ENCODE assay signal across 21 cellular contexts in genomic region chr1:33259879-33260278, GRCh38. TPM values are rescaled to one million over a fixed set of nuclear protein-coding genes. Genes with fewer than 3 reads are reported as not detected.
DNase-seq lines count a peak whose midpoint lies in the region; ATAC-seq and TF ChIP-seq lines count a peak whose summit lies in the region.
"Had no signal": no experiment of that assay in that cellular context is flagged by ENCODE, and none has a peak within 500 bp of the region (broad histone marks: within the 10 kb centered on the region; RNA-seq: fewer than 3 reads in every experiment).

No MANE protein-coding gene starts in this region.

- no peak for TF ChIP-seq POLR2A in testis (IDR thresholded peaks at IDR 0.05)

- H3K27me3 ChIP-seq in osteoblast (ENCODE audit: insufficient read depth, low read length), result no peaks in the 10 kb centered on the region
- no peaks in the 10 kb centered on the region for H3K27me3 ChIP-seq in testis
- H3K27me3 ChIP-seq in PC-3 (ENCODE audit: low read length), result no peaks in the 10 kb centered on the region
- H3K27me3 ChIP-seq: body of pancreas, vagina had no signal

- H3K4me3 Mint-ChIP-seq in T-helper 2 cell treated with Interferon-gamma antibody and Interleukin-4, amounts not matched to agents 5 μg/mL and 100 μg/mL, for 36 hours, result peak overlapping the region; percentile 60
- H3K4me3 Mint-ChIP-seq: activated CD8-positive, alpha-beta memory T cell treated with anti-CD3 and anti-CD28 coated beads, Interleukin-2, amount 10 ng/mL, durations not matched to agents 7 days and 5 days had no signal

- peaks cover 71% of the 10 kb centered on the region for H3K79me2 ChIP-seq in osteoblast (ENCODE audit: insufficient read depth, low read length)
- peaks cover 44% of the 10 kb centered on the region for H3K79me2 ChIP-seq in PC-3 (ENCODE audit: low read length)

- no peaks in the 10 kb centered on the region for H3K27me3 Mint-ChIP-seq in T-helper 2 cell treated with Interferon-gamma antibody and Interleukin-4, amounts not matched to agents 5 μg/mL and 100 μg/mL, for 36 hours (ENCODE audit: low read depth)
- H3K27me3 Mint-ChIP-seq: activated CD8-positive, alpha-beta memory T cell treated with anti-CD3 and anti-CD28 coated beads, Interleukin-2, amount 10 ng/mL, durations not matched to agents 7 days and 5 days; CD8-positive, alpha-beta memory T cell; naive B cell had no signal

- no peak for DNase-seq in T-helper 2 cell treated with Interferon-gamma antibody and Interleukin-4, amounts not matched to agents 5 μg/mL and 100 μg/mL, for 36 hours (ENCODE audit: low spot score)
- DNase-seq in T-helper 2 cell (no peak), osteoblast (ENCODE audit: insufficient read length, low spot score, missing footprints) (peak; percentile 43), testis (no peak), DMS79 (lab: John Stamatoyannopoulos, UW) (no peak), PC-3 (no peak)
- DNase-seq in stimulated activated CD4-positive, alpha-beta T cell treated with anti-CD3 and anti-CD28 coated beads, Interleukin-1b, Interleukin-23, amount 100 ng/mL, for 48 hours, result peak; percentile 50
- no peak for DNase-seq in stimulated activated CD4-positive, alpha-beta T cell treated with anti-CD3 and anti-CD28 coated beads, Interleukin-4, amount 100 ng/mL, for 1 hour
- DNase-seq: activated CD8-positive, alpha-beta memory T cell treated with anti-CD3 and anti-CD28 coated beads, Interleukin-2, amount 10 ng/mL, durations not matched to agents 7 days and 5 days; body of pancreas; CD8-positive, alpha-beta memory T cell; glutamatergic neuron; islet precursor cell; Kasumi-1; left ventricle myocardium superior; naive B cell; NCI-H1694; retina had no signal

- H3K9me3 Mint-ChIP-seq in T-helper 2 cell treated with Interferon-gamma antibody and Interleukin-4, amounts not matched to agents 5 μg/mL and 100 μg/mL, for 36 hours, result no peaks in the 10 kb centered on the region
- H3K9me3 Mint-ChIP-seq: activated T-helper 2 cell treated with anti-CD3 and anti-CD28 coated beads, Interferon-gamma antibody, Interleukin-2, Interleukin-4, amounts not matched to agents 10 μg/mL and 5 μg/mL and 100 μg/mL, durations not matched to agents 14 hours and 24 hours and 36 hours; CD8-positive, alpha-beta memory T cell had no signal

- H3K9me3 ChIP-seq in osteoblast (ENCODE audit: low read depth, low read length) (no peaks in the 10 kb centered on the region), testis (no peaks in the 10 kb centered on the region), PC-3 (ENCODE audit: low read length) (no peaks in the 10 kb centered on the region)
- H3K9me3 ChIP-seq: body of pancreas, vagina had no signal

- H3F3A ChIP-seq in PC-3 (ENCODE audit: low read length, unreplicated experiment), result no peaks in the 10 kb centered on the region

- intact Hi-C loops in testis (cut with DNase I; ENCODE audit: low total_unique reads), result no loop called here
- intact Hi-C loops in PC-3 (cut with micrococcal nuclease), result loop anchor here (5.0 kb wide), 3 partner anchors 43 to 172 kb away; partner anchors contain the start of gene PHC2

- POLR2A ChIA-PET in PC-3 (lab: Charles Lee; ENCODE audit: unreplicated experiment), result no interaction called here

- no TSS peak for BruUV-seq in PC-3 (replicated peaks; lab: Mats Ljungman, UMichigan)

- TF ChIP-seq CTCF in osteoblast (IDR thresholded peaks at IDR 0.05; ENCODE audit: extremely low read depth, low read depth, low read length) (no peak), testis (IDR thresholded peaks at IDR 0.05) (no peak), PC-3 (conservative IDR thresholded peaks at IDR 0.05; ENCODE audit: low read depth, low read length) (no peak)

- CTCF ChIA-PET in PC-3 (lab: Charles Lee), result no interaction called here

- no peak overlapping the region for H3K27ac Mint-ChIP-seq in T-helper 2 cell treated with Interferon-gamma antibody and Interleukin-4, amounts not matched to agents 5 μg/mL and 100 μg/mL, for 36 hours
- H3K27ac Mint-ChIP-seq: activated CD8-positive, alpha-beta memory T cell treated with anti-CD3 and anti-CD28 coated beads, Interleukin-2, amount 10 ng/mL, durations not matched to agents 7 days and 5 days had no signal

- H3K4me3 ChIP-seq in osteoblast (ENCODE audit: insufficient read depth, low read length), result no peak overlapping the region
- no peak overlapping the region for H3K4me3 ChIP-seq in testis
- no peak overlapping the region for H3K4me3 ChIP-seq in PC-3 (ENCODE audit: low read length)
- H3K4me3 ChIP-seq: body of pancreas, vagina had no signal

- no peak overlapping the region for H3K4me2 ChIP-seq in osteoblast (ENCODE audit: insufficient read depth, low read length)
- H3K4me2 ChIP-seq in PC-3 (ENCODE audit: low read length), result no peak overlapping the region

- H3K9ac ChIP-seq in PC-3 (ENCODE audit: low read length), result no peak overlapping the region

- H3K27ac ChIP-seq in osteoblast (ENCODE audit: low read depth, low read length), result no peak overlapping the region
- no peak overlapping the region for H3K27ac ChIP-seq in testis
- no peak overlapping the region for H3K27ac ChIP-seq in PC-3 (ENCODE audit: low read length)
- H3K27ac ChIP-seq: 22Rv1 had no signal

- H3K4me1 Mint-ChIP-seq in T-helper 2 cell treated with Interferon-gamma antibody and Interleukin-4, amounts not matched to agents 5 μg/mL and 100 μg/mL, for 36 hours (ENCODE audit: low read depth), result peaks cover 32% of the 10 kb centered on the region

- ATAC-seq in PC-3, result no peak
- ATAC-seq: activated CD8-positive, alpha-beta memory T cell treated with anti-CD3 and anti-CD28 coated beads, Interleukin-2, amount 10 ng/mL, durations not matched to agents 7 days and 5 days; body of pancreas; left ventricle myocardium superior had no signal

- H3K4me1 ChIP-seq in osteoblast (ENCODE audit: insufficient read depth, low read length) (peaks cover 20% of the 10 kb centered on the region), testis (peaks cover 57% of the 10 kb centered on the region), PC-3 (ENCODE audit: insufficient read depth, low read length) (peaks cover 13% of the 10 kb centered on the region; the same call in 1 of the 2 replicates)

- no peak overlapping the region for H2AFZ ChIP-seq in osteoblast (ENCODE audit: low read length)
- no peak overlapping the region for H2AFZ ChIP-seq in PC-3 (ENCODE audit: low read length)

- peaks cover 11% of the 10 kb centered on the region for H3K36me3 Mint-ChIP-seq in T-helper 2 cell treated with Interferon-gamma antibody and Interleukin-4, amounts not matched to agents 5 μg/mL and 100 μg/mL, for 36 hours (ENCODE audit: low read depth)
- H3K36me3 Mint-ChIP-seq: naive B cell had no signal

- H4K20me1 ChIP-seq in osteoblast (ENCODE audit: insufficient read depth, low read length) (peaks cover 39% of the 10 kb centered on the region), PC-3 (ENCODE audit: low read length) (no peaks in the 10 kb centered on the region)

- H3K9me2 ChIP-seq in PC-3 (replicated peaks; ENCODE audit: low read length), result no peaks in the 10 kb centered on the region

- 75 to 82% methylated on average over 3 of the region's 3 CpGs for WGBS in testis, 2 donors

- peaks cover 5% of the 10 kb centered on the region for H3K36me3 ChIP-seq in osteoblast (ENCODE audit: insufficient read depth, low read length)
- no peaks in the 10 kb centered on the region for H3K36me3 ChIP-seq in testis (ENCODE audit: low read depth, missing control alignments)
- no peaks in the 10 kb centered on the region for H3K36me3 ChIP-seq in PC-3 (ENCODE audit: low read depth, low read length)
- H3K36me3 ChIP-seq: vagina had no signal

RNA-seq across cellular contexts. Expression of gene ZNF362, which starts 3.6 kb away (rescaled TPM):
- total RNA-seq in osteoblast (13.4 and 18.9 TPM in 2 replicates), testis (10 to 100 TPM; 26.6 to 28.6 TPM), PC-3 (2014; rRNA removed) (10.8 and 17.0 TPM in 2 replicates)
- 16.3 TPM for polyA plus RNA-seq in testis (ENCODE audit: insufficient read depth, low read depth, low replicate concordance)

Comparison
In these comparisons a context has a peak if more than half of its experiments do, and no peak if none do; other contexts are left out.
1. DNase-seq: peak in stimulated activated CD4-positive, alpha-beta T cell treated with anti-CD3 and anti-CD28 coated beads, Interleukin-1b, Interleukin-23, amount 100 ng/mL, for 48 hours (single experiment) and osteoblast (single experiment); none in T-helper 2 cell treated with Interferon-gamma antibody and Interleukin-4, amounts not matched to agents 5 μg/mL and 100 μg/mL, for 36 hours (single experiment), T-helper 2 cell (0 of 5), stimulated activated CD4-positive, alpha-beta T cell treated with anti-CD3 and anti-CD28 coated beads, Interleukin-4, amount 100 ng/mL, for 1 hour (single experiment), testis (single experiment), DMS79 (single experiment) and PC-3 (single experiment).